14 cellular contexts compared by ENCODE assay signal in the genomic region with DNA sequence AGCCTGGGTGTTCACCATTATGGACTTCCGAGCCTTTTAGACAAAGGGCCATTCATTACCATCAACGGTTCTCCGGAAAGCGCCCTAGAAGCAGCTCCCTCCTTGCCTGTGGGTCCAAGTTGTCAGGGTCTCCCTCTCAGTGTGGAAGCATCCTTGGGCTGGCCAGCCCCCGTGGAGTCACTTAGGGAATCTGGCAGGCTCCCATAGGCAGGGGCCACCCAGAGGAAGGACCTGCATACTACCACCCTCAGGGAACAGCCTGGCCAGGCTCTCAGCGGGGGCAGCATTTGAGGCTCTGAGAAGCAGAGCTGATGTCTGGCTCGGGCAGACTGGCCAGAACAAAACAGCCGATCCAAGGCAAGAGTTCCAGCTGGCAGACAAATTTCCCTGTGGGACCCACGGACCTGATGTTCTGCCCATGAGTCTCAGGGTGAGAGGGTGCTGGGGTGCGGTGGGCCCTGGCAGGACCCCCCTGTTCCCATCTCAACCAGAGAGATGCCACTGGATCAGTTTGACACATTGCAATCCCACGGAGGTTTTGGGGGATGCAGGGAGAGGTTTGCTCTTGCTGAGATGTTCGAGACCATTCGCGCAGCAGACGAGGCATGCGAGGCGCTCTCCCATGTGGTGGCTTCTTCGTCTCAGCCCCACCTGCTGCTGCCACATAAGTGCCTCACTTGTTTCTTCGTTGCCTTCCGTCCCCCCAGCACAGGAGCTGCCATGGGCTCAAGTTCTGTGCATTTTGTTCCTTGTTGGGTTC.
"Had no signal": no experiment of that assay in that cellular context is flagged by ENCODE, and none has a peak within 500 bp of the region (broad histone marks: within the 10 kb centered on the region; RNA-seq: fewer than 3 reads in every experiment).

No MANE protein-coding gene starts in this region.

- H3K27ac ChIP-seq: coronary artery had no signal

- H3K27ac Mint-ChIP-seq: activated CD8-positive, alpha-beta T cell treated with anti-CD3 and anti-CD28 coated beads for 36 hours; activated naive CD8-positive, alpha-beta T cell treated with anti-CD3 and anti-CD28 coated beads, Interleukin-2, amount 50 U/mL, for 24 hours; mesothelial cell of epicardium; naive B cell; progenitor cell of endocrine pancreas; T-helper 2 cell treated with Interferon-gamma antibody and Interleukin-4, amounts not matched to agents 5 μg/mL and 100 μg/mL, for 36 hours had no signal

- H3K27me3 Mint-ChIP-seq: activated CD8-positive, alpha-beta T cell treated with anti-CD3 and anti-CD28 coated beads for 36 hours; activated naive CD8-positive, alpha-beta T cell treated with anti-CD3 and anti-CD28 coated beads, Interleukin-2, amount 50 U/mL, for 24 hours had no signal

- H3K36me3 Mint-ChIP-seq: mesothelial cell of epicardium, naive B cell had no signal

- H3K4me3 ChIP-seq: coronary artery had no signal

- H3K4me3 Mint-ChIP-seq: activated CD8-positive, alpha-beta T cell treated with anti-CD3 and anti-CD28 coated beads for 36 hours; activated naive CD8-positive, alpha-beta T cell treated with anti-CD3 and anti-CD28 coated beads, Interleukin-2, amount 50 U/mL, for 24 hours; mesothelial cell of epicardium; naive B cell; T-helper 2 cell treated with Interferon-gamma antibody and Interleukin-4, amounts not matched to agents 5 μg/mL and 100 μg/mL, for 36 hours had no signal

- DNase-seq: activated CD8-positive, alpha-beta memory T cell treated with anti-CD3 and anti-CD28 coated beads, Interleukin-2, amount 50 U/mL, for 48 hours; activated CD8-positive, alpha-beta T cell treated with anti-CD3 and anti-CD28 coated beads for 36 hours; activated naive CD4-positive, alpha-beta T cell treated with Interleukin-2 at 50 U/mL for 16 hours; activated naive CD8-positive, alpha-beta T cell treated with anti-CD3 and anti-CD28 coated beads, Interleukin-2, amount 50 U/mL, for 24 hours; effector CD4-positive, alpha-beta T cell; foreskin melanocyte; kidney; naive B cell; stimulated activated CD4-positive, alpha-beta T cell treated with anti-CD3 and anti-CD28 coated beads, Interleukin-2, amount 100 ng/mL, for 48 hours; stimulated activated naive CD4-positive, alpha-beta T cell treated with Interleukin-2 at 50 U/mL for 16 hours had no signal

- H3K4me1 Mint-ChIP-seq: activated naive CD8-positive, alpha-beta T cell treated with anti-CD3 and anti-CD28 coated beads, Interleukin-2, amount 50 U/mL, for 24 hours had no signal

- H3K9me3 Mint-ChIP-seq: activated CD8-positive, alpha-beta T cell treated with anti-CD3 and anti-CD28 coated beads for 36 hours; activated naive CD8-positive, alpha-beta T cell treated with anti-CD3 and anti-CD28 coated beads, Interleukin-2, amount 50 U/mL, for 24 hours; mesothelial cell of epicardium; naive B cell; T-helper 2 cell treated with Interferon-gamma antibody and Interleukin-4, amounts not matched to agents 5 μg/mL and 100 μg/mL, for 36 hours had no signal

- ATAC-seq: activated CD8-positive, alpha-beta T cell treated with anti-CD3 and anti-CD28 coated beads for 36 hours; activated naive CD8-positive, alpha-beta T cell treated with anti-CD3 and anti-CD28 coated beads, Interleukin-2, amount 50 U/mL, for 24 hours had no signal
